In the genomic region with DNA sequence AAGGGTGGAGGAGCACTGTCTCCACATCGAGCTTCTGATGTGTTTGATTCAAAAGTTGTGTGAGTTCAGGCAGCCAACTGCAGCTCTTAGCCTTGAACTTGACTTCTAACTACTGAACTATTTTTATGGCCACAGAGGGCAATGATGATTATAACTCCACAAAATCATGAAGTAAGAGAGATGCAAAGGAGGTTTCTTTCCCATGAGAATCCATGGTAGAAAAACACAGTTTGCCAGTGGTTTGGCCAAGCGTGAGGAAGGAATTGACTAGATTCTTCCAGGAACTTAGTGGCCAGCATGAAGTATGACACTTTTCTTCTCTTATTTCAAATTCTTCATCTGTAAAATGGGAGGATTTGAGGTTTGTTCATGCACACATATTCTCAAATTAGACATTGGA, we compare ENCODE assay signal across 25 cellular contexts. TPM values are rescaled to one million over a fixed set of nuclear protein-coding genes. Genes with fewer than 3 reads are reported as not detected.
"Had no signal": no experiment of that assay in that cellular context is flagged by ENCODE, and none has a peak within 500 bp of the region (broad histone marks: within the 10 kb centered on the region; RNA-seq: fewer than 3 reads in every experiment).

No MANE protein-coding gene starts in this region.

- H3K9me3 Mint-ChIP-seq: nephron, neural crest cell had no signal

- H3K4me3 Mint-ChIP-seq: naive thymus-derived CD8-positive, alpha-beta T cell; nephron; neural crest cell; stimulated activated naive B cell treated with anti-CD40 and anti-IgM and Interleukin-4, amounts not matched to agents 10 μg/mL and 1 μg/mL and 100 μg/mL, for 72 hours had no signal

- ATAC-seq: left colon; left lung; lower lobe of right lung; naive thymus-derived CD8-positive, alpha-beta T cell; right lobe of liver; stimulated activated naive B cell treated with anti-CD40 and anti-IgM and Interleukin-4, amounts not matched to agents 10 μg/mL and 1 μg/mL and 100 μg/mL, for 72 hours; stimulated activated naive CD8-positive, alpha-beta T cell treated with anti-CD3 and anti-CD28 coated beads, Interleukin-15, Interleukin-2, amounts not matched to agents 100 U/mL and 50 U/mL, for 24 hours; upper lobe of right lung had no signal

- FAIRE-seq: islet of Langerhans, kidney, urothelium cell line had no signal

- H3K27me3 Mint-ChIP-seq: stimulated activated naive B cell treated with anti-CD40 and anti-IgM and Interleukin-4, amounts not matched to agents 10 μg/mL and 1 μg/mL and 100 μg/mL, for 72 hours had no signal

- H3K27ac Mint-ChIP-seq: naive thymus-derived CD8-positive, alpha-beta T cell; nephron; progenitor cell of endocrine pancreas; stimulated activated naive B cell treated with anti-CD40 and anti-IgM and Interleukin-4, amounts not matched to agents 10 μg/mL and 1 μg/mL and 100 μg/mL, for 72 hours had no signal

- DNase-seq: hippocampal formation; kidney; left colon; left lung; lower lobe of right lung; mammary epithelial cell; mesenchymal stem cell; naive thymus-derived CD8-positive, alpha-beta T cell; nucleus accumbens; ovary; right lobe of liver; stimulated activated CD4-positive, alpha-beta T cell treated with anti-CD3 and anti-CD28 coated beads, Interleukin-12 subunit alpha, Interleukin-12 subunit beta, amount 100 ng/mL, for 4 hours; stimulated activated CD4-positive, alpha-beta T cell treated with anti-CD3 and anti-CD28 coated beads, Interleukin-15, amount 100 ng/mL, for 24 hours; stimulated activated CD4-positive, alpha-beta T cell treated with anti-CD3 and anti-CD28 coated beads, Interleukin-2, amount 100 ng/mL, for 24 hours; stimulated activated CD4-positive, alpha-beta T cell treated with anti-CD3 and anti-CD28 coated beads, Interleukin-4, amount 100 ng/mL, for 1 hour; stimulated activated naive B cell treated with anti-CD40 and anti-IgM and Interleukin-4, amounts not matched to agents 10 μg/mL and 1 μg/mL and 100 μg/mL, for 72 hours; stimulated activated naive CD8-positive, alpha-beta T cell treated with anti-CD3 and anti-CD28 coated beads, Interleukin-15, Interleukin-2, amounts not matched to agents 100 U/mL and 50 U/mL, for 24 hours; stomach; tibial artery; upper lobe of right lung had no signal

- H3K36me3 Mint-ChIP-seq: naive thymus-derived CD8-positive, alpha-beta T cell; stimulated activated naive B cell treated with anti-CD40 and anti-IgM and Interleukin-4, amounts not matched to agents 10 μg/mL and 1 μg/mL and 100 μg/mL, for 72 hours had no signal

- H3K4me1 Mint-ChIP-seq: naive thymus-derived CD8-positive, alpha-beta T cell; nephron; neural crest cell; stimulated activated naive B cell treated with anti-CD40 and anti-IgM and Interleukin-4, amounts not matched to agents 10 μg/mL and 1 μg/mL and 100 μg/mL, for 72 hours had no signal

RNA-seq across cellular contexts. Expression of gene PAPPA, which starts 43.2 kb away (rescaled TPM):
- total RNA-seq: naive thymus-derived CD8-positive, alpha-beta T cell had no signal
